9 cellular contexts compared by ENCODE assay signal in genomic region chr2:136025057-136025973, GRCh38. TPM values are rescaled to one million over a fixed set of nuclear protein-coding genes. Genes with fewer than 3 reads are reported as not detected.
DNase-seq lines count a peak whose midpoint lies in the region; ATAC-seq and TF ChIP-seq lines count a peak whose summit lies in the region.
"Had no signal": no experiment of that assay in that cellular context is flagged by ENCODE, and none has a peak within 500 bp of the region (broad histone marks: within the 10 kb centered on the region; RNA-seq: fewer than 3 reads in every experiment).

No MANE protein-coding gene starts in this region.

- WGBS in thyroid gland, 2 donors, result 40 to 42% methylated on average over 40 to 43 of the region's 43 CpGs

- peaks cover 3 to 21% (median 8%) of the 10 kb centered on the region in 7 donors for H3K4me1 Mint-ChIP-seq in naive thymus-derived CD4-positive, alpha-beta T cell

- peaks cover 0 to 10% (median 0%) of the 10 kb centered on the region in 5 donors for H3K36me3 Mint-ChIP-seq in naive thymus-derived CD4-positive, alpha-beta T cell

- no peak for TF ChIP-seq POLR2A in thyroid gland (IDR thresholded peaks at IDR 0.05)

- no peaks in the 10 kb centered on the region for H3K27me3 Mint-ChIP-seq in naive thymus-derived CD4-positive, alpha-beta T cell

- intact Hi-C loops in naive thymus-derived CD4-positive, alpha-beta T cell (cut with micrococcal nuclease), result no loop called here
- intact Hi-C loops in thyroid gland (cut with DNase I), result no loop called here

- H3K4me3 ChIP-seq in fibroblast of villous mesenchyme (ENCODE audit: low read depth, low read length) (no peak overlapping the region), thyroid gland (replicated peaks in 1 of 3) (no peak overlapping the region)
- H3K4me3 ChIP-seq in naive thymus-derived CD4-positive, alpha-beta T cell (ENCODE audit: low read length), result no peak overlapping the region

- ATAC-seq in naive thymus-derived CD4-positive, alpha-beta T cell, result peak; percentile 65

- H3K9me3 Mint-ChIP-seq in naive thymus-derived CD4-positive, alpha-beta T cell, result peaks cover 0 to 3% (median 0%) of the 10 kb centered on the region in 11 donors

- no peaks in the 10 kb centered on the region for H3K9me3 ChIP-seq in naive thymus-derived CD4-positive, alpha-beta T cell (ENCODE audit: control insufficient read depth in 2 of 3, low read length in 3 of 3)
- H3K9me3 ChIP-seq in thyroid gland, result no peaks in the 10 kb centered on the region

- H3K4me1 ChIP-seq in naive thymus-derived CD4-positive, alpha-beta T cell (ENCODE audit: control insufficient read depth in 2 of 2, insufficient read depth in 2 of 2, low read length in 2 of 2), result no peaks in the 10 kb centered on the region
- no peaks in the 10 kb centered on the region for H3K4me1 ChIP-seq in thyroid gland

- DNase-seq in NCI-H187 (lab: John Stamatoyannopoulos, UW) (peak; percentile 11 to 15), NCI-H187 treated with DMSO at 0.1 percent for 48 hours (lab: John Stamatoyannopoulos, UW) (no peak), NCI-H1092 treated with DMSO at 0.1 percent for 48 hours (lab: John Stamatoyannopoulos, UW) (peak; percentile 73), fibroblast of villous mesenchyme (ENCODE audit: low read depth) (peak; percentile 39), thyroid gland (peak; percentile 55 to 58), 8988T (no peak)
- peak; percentile 62 for DNase-seq in activated CD8-positive, alpha-beta memory T cell treated with anti-CD3 and anti-CD28 coated beads for 24 hours
- peak in 6 of 9 donors; percentile 15 to 32 (median 26) for DNase-seq in naive thymus-derived CD4-positive, alpha-beta T cell

- H3K36me3 ChIP-seq in naive thymus-derived CD4-positive, alpha-beta T cell (ENCODE audit: control insufficient read depth in 2 of 3, insufficient read depth in 3 of 3, low read length in 3 of 3), result no peaks in the 10 kb centered on the region
- H3K36me3 ChIP-seq in thyroid gland, result no peaks in the 10 kb centered on the region

- TF ChIP-seq CTCF in fibroblast of villous mesenchyme (IDR thresholded peaks at IDR 0.05; ENCODE audit: insufficient read depth, low read depth, low read length), result no peak
- no peak for TF ChIP-seq CTCF in thyroid gland (IDR thresholded peaks at IDR 0.05)

- no peak overlapping the region for H3K27ac ChIP-seq in naive thymus-derived CD4-positive, alpha-beta T cell (ENCODE audit: low read depth, low read length)
- H3K27ac ChIP-seq in thyroid gland, result no peak overlapping the region
- H3K27ac ChIP-seq: 22Rv1 had no signal

- CTCF ChIA-PET in naive thymus-derived CD4-positive, alpha-beta T cell (lab: Charles Lee), result no interaction called here

- H3K4me3 Mint-ChIP-seq in naive thymus-derived CD4-positive, alpha-beta T cell, result peak overlapping the region in 8 of 10 donors; percentile 32 to 75 (median 59)

- H3K27ac Mint-ChIP-seq in naive thymus-derived CD4-positive, alpha-beta T cell, result peak overlapping the region in 8 of 9 donors; percentile 2 to 81 (median 38)

- H3K27me3 ChIP-seq in naive thymus-derived CD4-positive, alpha-beta T cell (ENCODE audit: control insufficient read depth in 2 of 2, insufficient read depth in 2 of 2, low read length in 2 of 2), result no peaks in the 10 kb centered on the region
- no peaks in the 10 kb centered on the region for H3K27me3 ChIP-seq in thyroid gland

- POLR2A ChIA-PET in naive thymus-derived CD4-positive, alpha-beta T cell (lab: Charles Lee), result interaction anchor here (1.2 kb wide), 1 partner anchor 22 kb away, joined by 4 read pairs; no protein-coding TSS in a partner anchor

RNA-seq across cellular contexts. Expression of gene DARS1, which starts 39.9 kb away (rescaled TPM):
- total RNA-seq in fibroblast of villous mesenchyme (67.0 and 94.1 TPM in 2 replicates), thyroid gland (10 to 100 TPM; 69.6 to 94.4 (median 75.9) TPM)
- total RNA-seq in naive thymus-derived CD4-positive, alpha-beta T cell, result 100 to 1,000 TPM in 1 of 5 experiments, 10 to 100 TPM in 4; 45.3 to 140 (median 63.4) TPM
- polyA plus RNA-seq in naive thymus-derived CD4-positive, alpha-beta T cell, result 100 to 1,000 TPM; 102 to 124 TPM

Comparison
In these comparisons a context has a peak if more than half of its experiments do, and no peak if none do; other contexts are left out.
1. DNase-seq: peak in NCI-H187 (2 of 2), NCI-H1092 treated with DMSO at 0.1 percent for 48 hours (single experiment), activated CD8-positive, alpha-beta memory T cell treated with anti-CD3 and anti-CD28 coated beads for 24 hours (single experiment), fibroblast of villous mesenchyme (single experiment), naive thymus-derived CD4-positive, alpha-beta T cell (6 of 9) and thyroid gland (2 of 2); none in NCI-H187 treated with DMSO at 0.1 percent for 48 hours (single experiment) and 8988T (single experiment).